ENCODE assay signal across 9 cellular contexts in genomic region chr4:153207561-153207960, GRCh38. TPM values are rescaled to one million over a fixed set of nuclear protein-coding genes. Genes with fewer than 3 reads are reported as not detected.
A peak's percentile ranks its signal among the peaks of the same experiment; 100 is the strongest.
DNase-seq lines count a peak whose midpoint lies in the region; ATAC-seq and TF ChIP-seq lines count a peak whose summit lies in the region.
"Had no signal": no experiment of that assay in that cellular context is flagged by ENCODE, and none has a peak within 500 bp of the region (broad histone marks: within the 10 kb centered on the region; RNA-seq: fewer than 3 reads in every experiment).

No MANE protein-coding gene starts in this region.

- H3K4me3 ChIP-seq in GM06990 (replicated peaks; ENCODE audit: low read depth, low read length) (no peak overlapping the region), prostate gland (no peak overlapping the region), suprapubic skin (no peak overlapping the region), PC-9 (no peak overlapping the region)
- H3K4me3 ChIP-seq: SJSA1 had no signal

- no peak overlapping the region for H3K4me2 ChIP-seq in PC-9

- POLR2A ChIA-PET in PC-9 (lab: Charles Lee; ENCODE audit: unreplicated experiment): interaction anchor here (0.6 kb wide), 1 partner anchor 74 kb away, joined by 3 read pairs; no protein-coding TSS in a partner anchor

- no peak for TF ChIP-seq EP300 in suprapubic skin (IDR thresholded peaks at IDR 0.05)

- H3K4me1 Mint-ChIP-seq in T-helper 17 cell: peaks cover 22% of the 10 kb centered on the region
- H3K4me1 Mint-ChIP-seq in stimulated activated memory B cell treated with anti-CD40 and anti-IgM and Interleukin-4, amounts not matched to agents 10 μg/mL and 1 μg/mL and 100 μg/mL, for 72 hours: peaks cover 16% of the 10 kb centered on the region

- H3K9me3 Mint-ChIP-seq in stimulated activated memory B cell treated with anti-CD40 and anti-IgM and Interleukin-4, amounts not matched to agents 10 μg/mL and 1 μg/mL and 100 μg/mL, for 72 hours: peaks cover 5% of the 10 kb centered on the region

- no peak for DNase-seq in GM06990 (ENCODE audit: extremely low read depth, insufficient read length)
- no peak for DNase-seq in T-helper 17 cell
- peak; percentile 63 for DNase-seq in Right ventricle myocardium superior
- no peak for DNase-seq in prostate gland (ENCODE audit: low spot score)
- DNase-seq in suprapubic skin (ENCODE audit: low spot score in 2 of 2): no peak
- no peak for DNase-seq in PC-9
- DNase-seq in GM13976 (ENCODE audit: low spot score): no peak

- no TSS peak for BruUV-seq in PC-9 (replicated peaks; lab: Mats Ljungman, UMichigan)

- ATAC-seq in T-helper 17 cell (no peak), Right ventricle myocardium superior (ENCODE audit: poor library complexity) (peak; percentile 64)
- no peak for ATAC-seq in stimulated activated memory B cell treated with anti-CD40 and anti-IgM and Interleukin-4, amounts not matched to agents 10 μg/mL and 1 μg/mL and 100 μg/mL, for 72 hours

- no peaks in the 10 kb centered on the region for H3K9me2 ChIP-seq in PC-9 (ENCODE audit: insufficient read depth)

- H3K4me1 ChIP-seq in prostate gland (replicated peaks) (no peaks in the 10 kb centered on the region), suprapubic skin (peaks cover 8% of the 10 kb centered on the region), PC-9 (replicated peaks; ENCODE audit: insufficient read depth) (peaks cover 15% of the 10 kb centered on the region)

- H3K9me3 ChIP-seq in T-helper 17 cell (ENCODE audit: control insufficient read depth, low read length, poor library complexity, severe bottlenecking) (no peaks in the 10 kb centered on the region), prostate gland (no peaks in the 10 kb centered on the region), suprapubic skin (no peaks in the 10 kb centered on the region), PC-9 (ENCODE audit: insufficient read depth, low read depth) (no peaks in the 10 kb centered on the region)

- H3F3A ChIP-seq in PC-9 (ENCODE audit: insufficient read depth, low read depth): peaks cover 17% of the 10 kb centered on the region; the same call in 1 of the 2 replicates

- H4K20me1 ChIP-seq in PC-9 (ENCODE audit: insufficient read depth): no peaks in the 10 kb centered on the region

- TF ChIP-seq POLR2A in prostate gland (IDR thresholded peaks at IDR 0.05) (no peak), suprapubic skin (IDR thresholded peaks at IDR 0.05) (no peak)

- no peak overlapping the region for H3K4me3 Mint-ChIP-seq in T-helper 17 cell
- no peak overlapping the region for H3K4me3 Mint-ChIP-seq in stimulated activated memory B cell treated with anti-CD40 and anti-IgM and Interleukin-4, amounts not matched to agents 10 μg/mL and 1 μg/mL and 100 μg/mL, for 72 hours

- H3K36me3 ChIP-seq in GM06990 (ENCODE audit: control insufficient read depth, insufficient read depth, low read length) (no peaks in the 10 kb centered on the region), prostate gland (no peaks in the 10 kb centered on the region), suprapubic skin (no peaks in the 10 kb centered on the region), PC-9 (ENCODE audit: low read depth) (no peaks in the 10 kb centered on the region)
- H3K36me3 ChIP-seq: SJSA1 had no signal

- no peak overlapping the region for H2AFZ ChIP-seq in PC-9

- peak overlapping the region; percentile 21 for H3K27ac Mint-ChIP-seq in T-helper 17 cell
- H3K27ac Mint-ChIP-seq in stimulated activated memory B cell treated with anti-CD40 and anti-IgM and Interleukin-4, amounts not matched to agents 10 μg/mL and 1 μg/mL and 100 μg/mL, for 72 hours: no peak overlapping the region

- in situ Hi-C loops in GM13976 (cut with MboI; ENCODE audit: low sequenced_read_pairs, unreplicated experiment): no loop called here

- no peaks in the 10 kb centered on the region for H3K27me3 Mint-ChIP-seq in T-helper 17 cell
- H3K27me3 Mint-ChIP-seq in stimulated activated memory B cell treated with anti-CD40 and anti-IgM and Interleukin-4, amounts not matched to agents 10 μg/mL and 1 μg/mL and 100 μg/mL, for 72 hours: peaks cover 46% of the 10 kb centered on the region

- H3K27ac ChIP-seq in prostate gland: no peak overlapping the region
- H3K27ac ChIP-seq in suprapubic skin: no peak overlapping the region
- no peak overlapping the region for H3K27ac ChIP-seq in PC-9
- H3K27ac ChIP-seq: SJSA1 had no signal

- peaks cover 72% of the 10 kb centered on the region for H3K79me2 ChIP-seq in PC-9 (ENCODE audit: low read depth)

- no peaks in the 10 kb centered on the region for H3K36me3 Mint-ChIP-seq in T-helper 17 cell (ENCODE audit: low read depth)
- H3K36me3 Mint-ChIP-seq in stimulated activated memory B cell treated with anti-CD40 and anti-IgM and Interleukin-4, amounts not matched to agents 10 μg/mL and 1 μg/mL and 100 μg/mL, for 72 hours: no peaks in the 10 kb centered on the region

- CTCF ChIA-PET in PC-9 (lab: Charles Lee): no interaction called here

- H3K27me3 ChIP-seq in GM06990 (replicated peaks; ENCODE audit: control insufficient read depth, insufficient read depth, low read length) (no peaks in the 10 kb centered on the region), prostate gland (replicated peaks; ENCODE audit: insufficient read depth) (no peaks in the 10 kb centered on the region), suprapubic skin (no peaks in the 10 kb centered on the region), PC-9 (ENCODE audit: insufficient read depth, low read depth) (no peaks in the 10 kb centered on the region)
- H3K27me3 ChIP-seq: SJSA1 had no signal

- 59% methylated on average over 7 of the region's 7 CpGs for WGBS in prostate gland
- 52% methylated on average over 7 of the region's 7 CpGs for WGBS in suprapubic skin

- intact Hi-C loops in Right ventricle myocardium superior (cut with DNase I): loop anchor here (2.0 kb wide), 1 partner anchor 111 kb away; no protein-coding TSS in a partner anchor
- intact Hi-C loops in prostate gland (cut with DNase I): loop anchor here (2.0 to 10.0 kb wide), 2 partner anchors 111 to 427 kb away; no protein-coding TSS in a partner anchor
- intact Hi-C loops in PC-9 (cut with micrococcal nuclease; ENCODE audit: unreplicated experiment): loop anchor here (5.0 to 10.0 kb wide), 4 partner anchors 65 to 213 kb away; no protein-coding TSS in a partner anchor

- TF ChIP-seq CTCF in GM06990 (IDR thresholded peaks at IDR 0.05; ENCODE audit: insufficient read depth, low read length, poor library complexity, severe bottlenecking) (peak; percentile 34), prostate gland (IDR thresholded peaks at IDR 0.05) (peak in 3 of 4 experiments; percentile 32 to 53 (median 38)), suprapubic skin (IDR thresholded peaks at IDR 0.05) (no peak), PC-9 (conservative IDR thresholded peaks at IDR 0.05) (no peak), GM13976 (IDR thresholded peaks at IDR 0.05; ENCODE audit: borderline replicate concordance, control extremely low read depth, extremely low read depth, insufficient read depth, missing control alignments) (no peak)

RNA-seq across cellular contexts. Expression of gene TRIM2, which starts 3.3 kb away (rescaled TPM):
- 1 to 10 TPM; 4.3 to 9.5 TPM for total RNA-seq in T-helper 17 cell
- total RNA-seq in Right ventricle myocardium superior: 15.3 TPM
- 10 to 100 TPM; 54.5 to 70.4 TPM for total RNA-seq in prostate gland
- total RNA-seq in suprapubic skin: 10 to 100 TPM; 17.3 to 45.1 (median 37.5) TPM
- 56.0 and 87.0 TPM in 2 replicates for total RNA-seq in PC-9 (2021)

Comparison
In these comparisons a context has a peak if more than half of its experiments do, and no peak if none do; other contexts are left out.
1. CTCF ChIP-seq: peak in GM06990 (single experiment) and prostate gland (3 of 4); none in suprapubic skin (0 of 2), PC-9 (single experiment) and GM13976 (single experiment).